11 cellular contexts compared by ENCODE assay signal in the genomic region with DNA sequence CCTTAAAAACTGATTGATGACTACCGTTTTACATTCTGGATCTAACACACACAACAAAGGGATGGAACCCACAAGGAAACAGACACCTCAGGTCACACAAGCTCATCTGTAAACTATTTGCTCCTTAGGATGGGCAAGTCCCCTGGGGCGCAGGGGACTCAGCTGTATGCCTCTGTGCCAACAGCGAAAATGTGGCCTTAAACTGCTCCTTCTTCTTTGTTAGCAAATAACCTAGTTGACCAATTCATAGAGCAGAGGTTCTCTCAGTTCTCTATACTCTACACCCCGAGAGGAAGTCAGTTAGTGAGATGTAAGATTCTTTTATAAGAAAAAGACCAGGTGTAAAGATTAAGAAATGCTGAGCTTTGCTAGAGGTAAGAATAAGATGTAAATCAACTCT.
DNase-seq lines count a peak whose midpoint lies in the region; ATAC-seq and TF ChIP-seq lines count a peak whose summit lies in the region.
"Had no signal": no experiment of that assay in that cellular context is flagged by ENCODE, and none has a peak within 500 bp of the region (broad histone marks: within the 10 kb centered on the region; RNA-seq: fewer than 3 reads in every experiment).

No MANE protein-coding gene starts in this region.

- peaks cover 10% of the 10 kb centered on the region for H3K27me3 Mint-ChIP-seq in nephron progenitor cell (ENCODE audit: low read depth, poor library complexity)

- ATAC-seq in GM21367 (IDR thresholded peaks at IDR 0.05; ENCODE audit: unreplicated experiment): peak; percentile 53
- ATAC-seq in HG03139 (IDR thresholded peaks at IDR 0.05; ENCODE audit: unreplicated experiment): peak; percentile 44

- H3K4me1 Mint-ChIP-seq in nephron progenitor cell: peaks cover 10% of the 10 kb centered on the region

- no peak overlapping the region for H3K4me3 ChIP-seq in GM12865 (ENCODE audit: low read depth, low read length)

- H3K36me3 Mint-ChIP-seq in nephron progenitor cell (ENCODE audit: low read depth): no peaks in the 10 kb centered on the region

- TF ChIP-seq CTCF in GM12865 (IDR thresholded peaks at IDR 0.05; ENCODE audit: insufficient read depth, low read depth, low read length, missing control alignments): no peak
- no peak for TF ChIP-seq CTCF in nephron progenitor cell (IDR thresholded peaks at IDR 0.05)

- H3K4me3 Mint-ChIP-seq in nephron progenitor cell: no peak overlapping the region
- H3K4me3 Mint-ChIP-seq: activated T-helper 1 cell treated with anti-CD3 and anti-CD28 coated beads, Interleukin-12 subunit alpha, Interleukin-12 subunit beta, Interleukin-2, Interleukin-4 antibody, amounts not matched to agents 30 ng/mL and 10 ng/mL and 1 ng/mL, durations not matched to agents 14 hours and 24 hours and 36 hours had no signal

- DNase-seq in GM12865 (ENCODE audit: low read depth) (peak; percentile 24), RPMI7951 (ENCODE audit: low read depth) (peak; percentile 71), nephron progenitor cell (no peak), NCI-H748 treated with DMSO at 0.1 percent for 48 hours (lab: John Stamatoyannopoulos, UW) (no peak), nucleus accumbens (lab: John Stamatoyannopoulos, UW) (no peak), NCI-H226 (no peak)
- DNase-seq: C1 segment of cervical spinal cord, NCI-H82 had no signal

- H3K27ac Mint-ChIP-seq in nephron progenitor cell: no peak overlapping the region
- H3K27ac Mint-ChIP-seq: activated T-helper 1 cell treated with anti-CD3 and anti-CD28 coated beads, Interleukin-12 subunit alpha, Interleukin-12 subunit beta, Interleukin-2, Interleukin-4 antibody, amounts not matched to agents 30 ng/mL and 10 ng/mL and 1 ng/mL, durations not matched to agents 14 hours and 24 hours and 36 hours had no signal

- H3K9me3 Mint-ChIP-seq in nephron progenitor cell: no peaks in the 10 kb centered on the region
- H3K9me3 Mint-ChIP-seq: activated T-helper 1 cell treated with anti-CD3 and anti-CD28 coated beads, Interleukin-12 subunit alpha, Interleukin-12 subunit beta, Interleukin-2, Interleukin-4 antibody, amounts not matched to agents 30 ng/mL and 10 ng/mL and 1 ng/mL, durations not matched to agents 14 hours and 24 hours and 36 hours had no signal

Comparison
In these comparisons a context has a peak if more than half of its experiments do, and no peak if none do; other contexts are left out.
1. DNase-seq: peak in GM12865 (single experiment) and RPMI7951 (single experiment); none in nephron progenitor cell (single experiment), NCI-H748 treated with DMSO at 0.1 percent for 48 hours (single experiment), nucleus accumbens (0 of 56) and NCI-H226 (single experiment).